1 cellular context compared by ENCODE assay signal in genomic region chr14:36520601-36521525, GRCh38.
TF ChIP-seq lines count a peak whose summit lies in the region.

No MANE protein-coding gene starts in this region.

TF ChIP-seq in HEK293, 187 proteins besides CTCF, POLR2A, EP300 and RAD21 (continued from another document and continues in another):
- TF ChIP-seq ZNF221 (tag by site-specific recombination; IDR thresholded peaks at IDR 0.05; ENCODE audit: borderline replicate concordance) (no peak), GLIS2 (tag by site-specific recombination; IDR thresholded peaks at IDR 0.05) (no peak), ZNF701 (tag by site-specific recombination; IDR thresholded peaks at IDR 0.05) (no peak), ZNF707 (tag by site-specific recombination; IDR thresholded peaks at IDR 0.05) (no peak), REST (tag by site-specific recombination; IDR thresholded peaks at IDR 0.05) (no peak), ZNF704 (tag by site-specific recombination; IDR thresholded peaks at IDR 0.05) (no peak), ZNF354C (tag by site-specific recombination; IDR thresholded peaks at IDR 0.05; ENCODE audit: borderline replicate concordance, low read depth) (no peak), ZNF169 (tag by site-specific recombination; IDR thresholded peaks at IDR 0.05) (no peak), ZNF785 (tag by site-specific recombination; IDR thresholded peaks at IDR 0.05) (no peak), OSR2 (tag by site-specific recombination; IDR thresholded peaks at IDR 0.05) (no peak), ZNF518A (tag by site-specific recombination; conservative IDR thresholded peaks at IDR 0.05; ENCODE audit: low read depth) (no peak), ZBTB17 (tag by site-specific recombination; IDR thresholded peaks at IDR 0.05) (peak; percentile 83), PRDM10 (tag by site-specific recombination; IDR thresholded peaks at IDR 0.05) (no peak), ZBTB10 (tag by site-specific recombination; IDR thresholded peaks at IDR 0.05) (peak; percentile 67; the same call in 1 of the 2 replicates), ZNF214 (tag by site-specific recombination; IDR thresholded peaks at IDR 0.05; ENCODE audit: borderline replicate concordance) (no peak), ZNF777 (tag by site-specific recombination; IDR thresholded peaks at IDR 0.05; ENCODE audit: borderline replicate concordance) (no peak; the same call in 1 of the 2 replicates), ZNF433 (tag by site-specific recombination; IDR thresholded peaks at IDR 0.05; ENCODE audit: low read depth) (no peak), ZNF596 (tag by site-specific recombination; IDR thresholded peaks at IDR 0.05) (no peak), ZNF544 (tag by site-specific recombination; IDR thresholded peaks at IDR 0.05) (no peak), ZNF776 (tag by site-specific recombination; IDR thresholded peaks at IDR 0.05; ENCODE audit: borderline replicate concordance) (no peak), ZNF140 (tag by site-specific recombination; IDR thresholded peaks at IDR 0.05) (no peak), ZNF146 (tag by site-specific recombination; IDR thresholded peaks at IDR 0.05) (no peak), ZNF626 (tag by site-specific recombination; IDR thresholded peaks at IDR 0.05) (no peak), SP3 (tag by site-specific recombination; IDR thresholded peaks at IDR 0.05) (no peak), ZBTB20 (tag by site-specific recombination; IDR thresholded peaks at IDR 0.05) (peak; percentile 56), ZNF23 (tag by site-specific recombination; IDR thresholded peaks at IDR 0.05; ENCODE audit: borderline replicate concordance) (no peak), ZBTB48 (tag by site-specific recombination; IDR thresholded peaks at IDR 0.05) (peak; percentile 75), ZNF548 (tag by site-specific recombination; IDR thresholded peaks at IDR 0.05) (no peak), ZNF426 (tag by site-specific recombination; IDR thresholded peaks at IDR 0.05) (no peak), RBAK (tag by site-specific recombination; IDR thresholded peaks at IDR 0.05) (no peak), TCF7L2 (IDR thresholded peaks at IDR 0.05; ENCODE audit: borderline replicate concordance, low read depth, low read length) (no peak), ZNF48 (tag by site-specific recombination; IDR thresholded peaks at IDR 0.05) (no peak), ZBTB8A (tag by site-specific recombination; IDR thresholded peaks at IDR 0.05) (peak; percentile 85; the same call in 1 of the 2 replicates)
- TF ChIP-seq, protein P1, sequence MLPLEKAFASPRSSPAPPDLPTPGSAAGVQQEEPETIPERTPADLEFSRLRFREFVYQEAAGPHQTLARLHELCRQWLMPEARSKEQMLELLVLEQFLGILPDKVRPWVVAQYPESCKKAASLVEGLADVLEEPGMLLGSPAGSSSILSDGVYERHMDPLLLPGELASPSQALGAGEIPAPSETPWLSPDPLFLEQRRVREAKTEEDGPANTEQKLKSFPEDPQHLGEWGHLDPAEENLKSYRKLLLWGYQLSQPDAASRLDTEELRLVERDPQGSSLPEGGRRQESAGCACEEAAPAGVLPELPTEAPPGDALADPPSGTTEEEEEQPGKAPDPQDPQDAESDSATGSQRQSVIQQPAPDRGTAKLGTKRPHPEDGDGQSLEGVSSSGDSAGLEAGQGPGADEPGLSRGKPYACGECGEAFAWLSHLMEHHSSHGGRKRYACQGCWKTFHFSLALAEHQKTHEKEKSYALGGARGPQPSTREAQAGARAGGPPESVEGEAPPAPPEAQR (tag by site-specific recombination; IDR thresholded peaks at IDR 0.05) = no peak
- TF ChIP-seq, protein P2, sequence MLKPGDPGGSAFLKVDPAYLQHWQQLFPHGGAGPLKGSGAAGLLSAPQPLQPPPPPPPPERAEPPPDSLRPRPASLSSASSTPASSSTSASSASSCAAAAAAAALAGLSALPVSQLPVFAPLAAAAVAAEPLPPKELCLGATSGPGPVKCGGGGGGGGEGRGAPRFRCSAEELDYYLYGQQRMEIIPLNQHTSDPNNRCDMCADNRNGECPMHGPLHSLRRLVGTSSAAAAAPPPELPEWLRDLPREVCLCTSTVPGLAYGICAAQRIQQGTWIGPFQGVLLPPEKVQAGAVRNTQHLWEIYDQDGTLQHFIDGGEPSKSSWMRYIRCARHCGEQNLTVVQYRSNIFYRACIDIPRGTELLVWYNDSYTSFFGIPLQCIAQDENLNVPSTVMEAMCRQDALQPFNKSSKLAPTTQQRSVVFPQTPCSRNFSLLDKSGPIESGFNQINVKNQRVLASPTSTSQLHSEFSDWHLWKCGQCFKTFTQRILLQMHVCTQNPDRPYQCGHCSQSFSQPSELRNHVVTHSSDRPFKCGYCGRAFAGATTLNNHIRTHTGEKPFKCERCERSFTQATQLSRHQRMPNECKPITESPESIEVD (tag by site-specific recombination; IDR thresholded peaks at IDR 0.05) = no peak
- TF ChIP-seq, protein P3, sequence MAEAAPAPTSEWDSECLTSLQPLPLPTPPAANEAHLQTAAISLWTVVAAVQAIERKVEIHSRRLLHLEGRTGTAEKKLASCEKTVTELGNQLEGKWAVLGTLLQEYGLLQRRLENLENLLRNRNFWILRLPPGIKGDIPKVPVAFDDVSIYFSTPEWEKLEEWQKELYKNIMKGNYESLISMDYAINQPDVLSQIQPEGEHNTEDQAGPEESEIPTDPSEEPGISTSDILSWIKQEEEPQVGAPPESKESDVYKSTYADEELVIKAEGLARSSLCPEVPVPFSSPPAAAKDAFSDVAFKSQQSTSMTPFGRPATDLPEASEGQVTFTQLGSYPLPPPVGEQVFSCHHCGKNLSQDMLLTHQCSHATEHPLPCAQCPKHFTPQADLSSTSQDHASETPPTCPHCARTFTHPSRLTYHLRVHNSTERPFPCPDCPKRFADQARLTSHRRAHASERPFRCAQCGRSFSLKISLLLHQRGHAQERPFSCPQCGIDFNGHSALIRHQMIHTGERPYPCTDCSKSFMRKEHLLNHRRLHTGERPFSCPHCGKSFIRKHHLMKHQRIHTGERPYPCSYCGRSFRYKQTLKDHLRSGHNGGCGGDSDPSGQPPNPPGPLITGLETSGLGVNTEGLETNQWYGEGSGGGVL (tag by site-specific recombination; IDR thresholded peaks at IDR 0.05) = no peak
